Comparison of ENCODE assay signal across 8 cellular contexts in genomic region chr1:22452401-22452963, GRCh38. TPM values are rescaled to one million over a fixed set of nuclear protein-coding genes. Genes with fewer than 3 reads are reported as not detected.
DNase-seq lines count a peak whose midpoint lies in the region; ATAC-seq and TF ChIP-seq lines count a peak whose summit lies in the region.

No MANE protein-coding gene starts in this region.

- ATAC-seq in GM19372 (IDR thresholded peaks at IDR 0.05; ENCODE audit: low read depth, unreplicated experiment): peak; percentile 24
- peak; percentile 24 for ATAC-seq in HG03442 (IDR thresholded peaks at IDR 0.05; ENCODE audit: unreplicated experiment)
- ATAC-seq in memory B cell (ENCODE audit: low read depth): peak; percentile 19

- H3K36me3 ChIP-seq in SK-N-MC (ENCODE audit: insufficient read depth, low read length) (no peaks in the 10 kb centered on the region), ectodermal cell (ENCODE audit: control insufficient read depth, insufficient read depth, low read length) (no peaks in the 10 kb centered on the region), thyroid gland (no peaks in the 10 kb centered on the region)

- H3K4me1 Mint-ChIP-seq in memory B cell: peaks cover 29% of the 10 kb centered on the region

- peaks cover 7% of the 10 kb centered on the region for H3K36me3 Mint-ChIP-seq in memory B cell

- TF ChIP-seq POLR2A in thyroid gland (IDR thresholded peaks at IDR 0.05): peak in 1 of 2 donors; percentile 4

- H3K27me3 ChIP-seq in ectodermal cell (ENCODE audit: control insufficient read depth, insufficient read depth, low read length, poor library complexity, severe bottlenecking): no peaks in the 10 kb centered on the region
- H3K27me3 ChIP-seq in thyroid gland: no peaks in the 10 kb centered on the region

- peak overlapping the region; percentile 85 for H3K4me3 ChIP-seq in SK-N-MC
- peak overlapping the region; percentile 100 for H3K4me3 ChIP-seq in ectodermal cell (ENCODE audit: insufficient read depth, low read depth, low read length)
- peak overlapping the region; percentile 56 to 99 (median 87) for H3K4me3 ChIP-seq in thyroid gland (replicated peaks in 1 of 3)

- peak overlapping the region; percentile 92 for H3K4me3 Mint-ChIP-seq in memory B cell

- H3K27ac ChIP-seq in SK-N-MC (peak overlapping the region; percentile 62; the same call in 1 of the 2 replicates), ectodermal cell (ENCODE audit: insufficient read depth, low read depth, low read length, poor library complexity, severe bottlenecking) (peak overlapping the region; percentile 84), thyroid gland (peak overlapping the region; percentile 92 to 96 (median 93))

- peaks cover 3% of the 10 kb centered on the region for H3K9me3 Mint-ChIP-seq in memory B cell

- peaks cover 6% of the 10 kb centered on the region for H3K4me1 ChIP-seq in ectodermal cell (ENCODE audit: control insufficient read depth, insufficient read depth, low read length)
- H3K4me1 ChIP-seq in thyroid gland: peaks cover 5 to 20% of the 10 kb centered on the region in 2 donors

- no peak for TF ChIP-seq CTCF in thyroid gland (IDR thresholded peaks at IDR 0.05)

- DNase-seq in DMS53 treated with DMSO at 0.1 percent for 48 hours (lab: John Stamatoyannopoulos, UW; ENCODE audit: unreplicated experiment) (peak; percentile 53), SK-N-MC (ENCODE audit: low read depth, low spot score) (no peak), memory B cell (ENCODE audit: low spot score in 2 of 2) (no peak), thyroid gland (peak; percentile 33 to 40), mesenteric fat pad (ENCODE audit: low spot score) (no peak)

- peak overlapping the region; percentile 83 for H3K9ac ChIP-seq in SK-N-MC (ENCODE audit: insufficient read length)

- no peaks in the 10 kb centered on the region for H3K27me3 Mint-ChIP-seq in memory B cell

- H3K27ac Mint-ChIP-seq in memory B cell: peak overlapping the region; percentile 99

- 11 to 15% methylated on average over 13 to 14 of the region's 14 CpGs for WGBS in ectodermal cell, 2 experiments
- 6% methylated on average over 14 of the region's 14 CpGs for WGBS in thyroid gland, 2 donors

- H3K9me3 ChIP-seq in SK-N-MC (ENCODE audit: low read depth, low read length) (no peaks in the 10 kb centered on the region), ectodermal cell (ENCODE audit: control insufficient read depth, low read length) (no peaks in the 10 kb centered on the region), thyroid gland (no peaks in the 10 kb centered on the region)

- intact Hi-C loops in thyroid gland (cut with DNase I): no loop called here

RNA-seq across cellular contexts. Expression of gene ZBTB40, which starts 0.8 kb away (rescaled TPM):
- polyA plus RNA-seq in ectodermal cell (2013, experiment 1 of 4): 14.0 TPM
- polyA plus RNA-seq in ectodermal cell (2013, experiment 2 of 4): 16.1 TPM
- polyA plus RNA-seq in ectodermal cell (2013, experiment 3 of 4): 9.2 TPM
- 11.0 TPM for polyA plus RNA-seq in ectodermal cell (2013, experiment 4 of 4)
- total RNA-seq in thyroid gland: 10 to 100 TPM; 18.7 to 30.1 (median 23.8) TPM
- total RNA-seq in mesenteric fat pad: 17.4 TPM

Comparison
In these comparisons a context has a peak if more than half of its experiments do, and no peak if none do; other contexts are left out.
1. DNase-seq: peak in DMS53 treated with DMSO at 0.1 percent for 48 hours (single experiment) and thyroid gland (2 of 2); none in SK-N-MC (single experiment), memory B cell (0 of 2) and mesenteric fat pad (single experiment).
2. Peak in every context shown above with its lines, with median percentiles within 50 percentile points of each other: ATAC-seq, H3K27ac ChIP-seq and H3K4me3 ChIP-seq.